In genomic region chr14:73696466-73697390, GRCh38 we compare ENCODE assay signal across 8 cellular contexts. TPM values are rescaled to one million over a fixed set of nuclear protein-coding genes. Genes with fewer than 3 reads are reported as not detected.
DNase-seq lines count a peak whose midpoint lies in the region; ATAC-seq and FAIRE-seq lines count a peak whose summit lies in the region.

No MANE protein-coding gene starts in this region.

- peaks cover 24% of the 10 kb centered on the region for H3K4me1 Mint-ChIP-seq in activated T-helper 17 cell treated with anti-CD3 and anti-CD28 coated beads, Interleukin-2, amount 50 U/mL, for 72 hours

- peaks cover 10% of the 10 kb centered on the region for H3K36me3 Mint-ChIP-seq in activated T-helper 17 cell treated with anti-CD3 and anti-CD28 coated beads, Interleukin-2, amount 50 U/mL, for 72 hours (ENCODE audit: low read depth)

- H3K27ac Mint-ChIP-seq in activated T-helper 17 cell treated with anti-CD3 and anti-CD28 coated beads, Interleukin-2, amount 50 U/mL, for 72 hours = peak overlapping the region; percentile 99

- ATAC-seq in left ventricle myocardium superior = peak; percentile 27
- ATAC-seq in Right ventricle myocardium superior (ENCODE audit: poor library complexity) = no peak
- peak; percentile 87 for ATAC-seq in HG03095 (IDR thresholded peaks at IDR 0.05; ENCODE audit: unreplicated experiment)
- ATAC-seq in activated T-helper 17 cell treated with anti-CD3 and anti-CD28 coated beads, Interleukin-2, amount 50 U/mL, for 72 hours (replicated peaks) = peak; percentile 90

- peak; percentile 96 for FAIRE-seq in urothelium cell line (lab: Jason Lieb, UNC)

- H3K4me3 Mint-ChIP-seq in activated T-helper 17 cell treated with anti-CD3 and anti-CD28 coated beads, Interleukin-2, amount 50 U/mL, for 72 hours = peak overlapping the region; percentile 78

- no peaks in the 10 kb centered on the region for H3K27me3 Mint-ChIP-seq in activated T-helper 17 cell treated with anti-CD3 and anti-CD28 coated beads, Interleukin-2, amount 50 U/mL, for 72 hours

- DNase-seq in left ventricle myocardium superior (no peak), Right ventricle myocardium superior (no peak), urothelium cell line (ENCODE audit: low spot score) (no peak), HuH-7 (ENCODE audit: low spot score) (no peak), NCI-H2029 (lab: John Stamatoyannopoulos, UW) (no peak)
- DNase-seq in stimulated activated CD4-positive, alpha-beta T cell treated with anti-CD3 and anti-CD28 coated beads, Interleukin-2, amount 100 ng/mL, for 24 hours = no peak

- no peaks in the 10 kb centered on the region for H3K9me3 Mint-ChIP-seq in activated T-helper 17 cell treated with anti-CD3 and anti-CD28 coated beads, Interleukin-2, amount 50 U/mL, for 72 hours

- intact Hi-C loops in left ventricle myocardium superior (cut with micrococcal nuclease) = no loop called here
- intact Hi-C loops in Right ventricle myocardium superior (cut with DNase I) = no loop called here

RNA-seq across cellular contexts. Expression of gene PNMA1, which starts 17.5 kb away (rescaled TPM):
- 13.9 TPM for total RNA-seq in left ventricle myocardium superior
- total RNA-seq in Right ventricle myocardium superior = 12.9 TPM
- 10 to 100 TPM; 37.3 to 41.2 TPM for total RNA-seq in activated T-helper 17 cell treated with anti-CD3 and anti-CD28 coated beads, Interleukin-2, amount 50 U/mL, for 72 hours

RNA-seq across cellular contexts. Expression of gene DNAL1, which starts 51.9 kb away (rescaled TPM):
- total RNA-seq in left ventricle myocardium superior (12.0 TPM), Right ventricle myocardium superior (11.5 TPM)
- total RNA-seq in activated T-helper 17 cell treated with anti-CD3 and anti-CD28 coated beads, Interleukin-2, amount 50 U/mL, for 72 hours = 1 to 10 TPM; 3.9 to 7.6 TPM
